8 cellular contexts compared by ENCODE assay signal in the genomic region with DNA sequence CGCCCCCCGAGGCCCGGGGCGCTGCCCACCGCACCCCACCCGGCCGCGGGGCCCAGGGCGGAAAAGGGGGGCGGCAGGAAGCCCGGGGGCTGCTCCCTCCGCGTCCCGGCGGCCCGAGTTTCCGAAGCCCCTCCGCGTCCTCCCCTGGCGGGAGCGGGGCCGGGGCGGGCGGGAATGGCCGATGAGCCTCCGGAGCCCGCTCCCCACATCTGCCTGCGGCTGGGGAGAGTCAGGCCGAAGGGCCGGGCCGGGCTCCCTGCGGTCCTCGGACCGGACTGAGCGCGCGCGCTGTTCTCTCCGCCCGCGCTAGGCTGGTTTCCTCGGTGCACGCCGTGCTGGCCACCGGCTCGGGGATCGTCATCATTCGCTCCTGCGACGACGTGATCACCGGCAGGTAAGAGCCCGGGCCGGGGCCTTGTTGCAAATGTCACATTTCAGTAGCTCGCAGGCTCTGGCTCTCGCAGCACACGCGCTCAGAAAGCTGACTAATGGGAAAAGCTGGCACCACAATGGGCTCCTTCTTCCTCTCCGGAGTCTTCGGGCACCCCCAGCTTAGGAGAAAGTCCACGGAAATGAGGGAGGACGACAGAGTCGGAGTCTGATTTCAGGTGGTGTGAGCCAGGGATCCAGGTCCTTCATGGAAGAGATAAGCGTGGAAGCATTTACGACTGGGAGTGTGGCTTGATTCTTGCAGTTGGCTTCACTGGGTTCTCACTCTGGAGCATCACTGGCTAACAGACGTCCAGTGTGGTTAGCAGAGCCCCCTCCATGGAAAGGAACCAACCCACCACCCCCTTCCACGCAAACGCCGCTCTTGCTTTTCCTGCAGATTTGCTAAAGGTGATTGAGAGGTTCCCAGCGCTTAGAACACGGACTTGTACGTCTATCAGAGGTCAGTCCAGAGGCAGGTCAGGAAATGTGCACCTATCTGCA. TPM values are rescaled to one million over a fixed set of nuclear protein-coding genes. Genes with fewer than 3 reads are reported as not detected.
DNase-seq lines count a peak whose midpoint lies in the region; ATAC-seq and TF ChIP-seq lines count a peak whose summit lies in the region.

No MANE protein-coding gene starts in this region.

- CTCF ChIA-PET in CD4-positive, alpha-beta memory T cell (lab: Charles Lee; ENCODE audit: partially characterized antibody) = interaction anchor here (1.2 kb wide), 1 partner anchor 22 kb away, joined by 5 read pairs; no protein-coding TSS in a partner anchor

- no peak for TF ChIP-seq RAD21 in neural cell (conservative IDR thresholded peaks at IDR 0.05)

- TF ChIP-seq CTCF in Loucy (conservative IDR thresholded peaks at IDR 0.05; ENCODE audit: low read length) (no peak), fibroblast of the aortic adventitia (IDR thresholded peaks at IDR 0.05; ENCODE audit: insufficient read depth, low read length) (no peak), neural cell (IDR thresholded peaks at IDR 0.05; ENCODE audit: poor library complexity, severe bottlenecking) (no peak), uterus (IDR thresholded peaks at IDR 0.05) (no peak)

- peaks cover 51% of the 10 kb centered on the region for H3K79me2 ChIP-seq in Loucy (ENCODE audit: insufficient read depth, low read length)
- H3K79me2 ChIP-seq in neural cell (replicated peaks; ENCODE audit: insufficient read depth, low read length) = peaks cover 19% of the 10 kb centered on the region

- peak overlapping the region in 3 of 7 donors; percentile 29 to 71 (median 63) for H3K27ac Mint-ChIP-seq in CD4-positive, alpha-beta memory T cell
- H3K27ac Mint-ChIP-seq in activated T-cell treated with anti-CD3 and anti-CD28 coated beads, Interleukin-2, amount 50 U/mL, for 24 hours = peak overlapping the region; percentile 80

- H3K9me2 ChIP-seq in Loucy (replicated peaks; ENCODE audit: low read depth, low read length) (no peaks in the 10 kb centered on the region), neural cell (ENCODE audit: insufficient read depth, low read length) (no peaks in the 10 kb centered on the region)

- peaks cover 0 to 11% (median 5%) of the 10 kb centered on the region in 4 donors for H3K4me1 Mint-ChIP-seq in CD4-positive, alpha-beta memory T cell
- H3K4me1 Mint-ChIP-seq in activated T-cell treated with anti-CD3 and anti-CD28 coated beads, Interleukin-2, amount 50 U/mL, for 24 hours (ENCODE audit: low read depth) = peaks cover 22% of the 10 kb centered on the region

- peak overlapping the region; percentile 79 to 86 (median 80) for H3K4me3 Mint-ChIP-seq in CD4-positive, alpha-beta memory T cell
- peak overlapping the region; percentile 86 for H3K4me3 Mint-ChIP-seq in activated T-cell treated with anti-CD3 and anti-CD28 coated beads, Interleukin-2, amount 50 U/mL, for 24 hours

- H3K36me3 ChIP-seq in CD4-positive, alpha-beta memory T cell (ENCODE audit: insufficient read depth, low read length) = no peaks in the 10 kb centered on the region
- H3K36me3 ChIP-seq in Loucy (ENCODE audit: insufficient read depth, low read length) (no peaks in the 10 kb centered on the region), neural cell (ENCODE audit: insufficient read depth, low read length) (peaks cover 3% of the 10 kb centered on the region), uterus (no peaks in the 10 kb centered on the region)

- H3F3A ChIP-seq in Loucy (ENCODE audit: low read depth) (no peaks in the 10 kb centered on the region), neural cell (ENCODE audit: insufficient read depth, low read length, poor library complexity, severe bottlenecking) (peaks cover 3% of the 10 kb centered on the region)

- peak; percentile 35 for ATAC-seq in GM21381 (IDR thresholded peaks at IDR 0.05; ENCODE audit: unreplicated experiment)

- H3K4me1 ChIP-seq in CD4-positive, alpha-beta memory T cell (ENCODE audit: insufficient read depth, low read length) = peaks cover 5% of the 10 kb centered on the region
- H3K4me1 ChIP-seq in Loucy (ENCODE audit: insufficient read depth, low read length, poor library complexity, severe bottlenecking) (peaks cover 48% of the 10 kb centered on the region), uterus (no peaks in the 10 kb centered on the region)

- no peak overlapping the region for H3K27ac ChIP-seq in CD4-positive, alpha-beta memory T cell (ENCODE audit: low read depth, low read length)
- H3K27ac ChIP-seq in neural cell (ENCODE audit: low read length) (peak overlapping the region; percentile 58), uterus (peak overlapping the region; percentile 78 to 81)

- peak in 1 of 5 donors; percentile 15 for DNase-seq in CD4-positive, alpha-beta memory T cell
- peak; percentile 64 for DNase-seq in activated T-cell treated with anti-CD3 and anti-CD28 coated beads, Interleukin-2, amount 50 U/mL, for 24 hours
- DNase-seq in fibroblast of the aortic adventitia (ENCODE audit: low read depth) = peak; percentile 40
- DNase-seq in uterus = peak in 1 of 2 donors; percentile 24
- DNase-seq in OCI-M2 (lab: John Stamatoyannopoulos, UW; ENCODE audit: unreplicated experiment) = no peak

- no peak for TF ChIP-seq POLR2A in uterus (IDR thresholded peaks at IDR 0.05)

- no peaks in the 10 kb centered on the region for H3K9me3 Mint-ChIP-seq in CD4-positive, alpha-beta memory T cell
- H3K9me3 Mint-ChIP-seq in activated T-cell treated with anti-CD3 and anti-CD28 coated beads, Interleukin-2, amount 50 U/mL, for 24 hours = no peaks in the 10 kb centered on the region

- H3K27me3 Mint-ChIP-seq in CD4-positive, alpha-beta memory T cell = peaks cover 0 to 4% of the 10 kb centered on the region in 2 donors
- peaks cover 15% of the 10 kb centered on the region for H3K27me3 Mint-ChIP-seq in activated T-cell treated with anti-CD3 and anti-CD28 coated beads, Interleukin-2, amount 50 U/mL, for 24 hours

- H4K20me1 ChIP-seq in Loucy (ENCODE audit: insufficient read depth, low read length, poor library complexity, severe bottlenecking) = peaks cover 3% of the 10 kb centered on the region
- H4K20me1 ChIP-seq in neural cell (ENCODE audit: insufficient read depth) = no peaks in the 10 kb centered on the region

- intact Hi-C loops in CD4-positive, alpha-beta memory T cell (cut with micrococcal nuclease) = loop anchor here (2.0 kb wide), 1 partner anchor 20 kb away; a partner anchor contains a TSS
- intact Hi-C loops in uterus (cut with DNase I; ENCODE audit: low total_unique reads) = no loop called here

- H3K4me3 ChIP-seq in CD4-positive, alpha-beta memory T cell (ENCODE audit: low read length in 2 of 2) = peak overlapping the region in 1 of 2 donors; percentile 32
- peak overlapping the region; percentile 88 for H3K4me3 ChIP-seq in Loucy (ENCODE audit: low read length, poor library complexity, severe bottlenecking)
- peak overlapping the region; percentile 75 for H3K4me3 ChIP-seq in fibroblast of the aortic adventitia (ENCODE audit: low read depth, low read length)
- H3K4me3 ChIP-seq in neural cell (ENCODE audit: low read length) = peak overlapping the region; percentile 86
- peak overlapping the region; percentile 49 to 96 for H3K4me3 ChIP-seq in uterus

- TF ChIP-seq EP300 in neural cell (conservative IDR thresholded peaks at IDR 0.05; ENCODE audit: poor library complexity, severe bottlenecking) = no peak

- H3K9ac ChIP-seq in Loucy (ENCODE audit: low read depth, low read length, poor library complexity, severe bottlenecking) = peak overlapping the region; percentile 75
- peak overlapping the region; percentile 79 for H3K9ac ChIP-seq in neural cell (ENCODE audit: low read length)

- POLR2A ChIA-PET in CD4-positive, alpha-beta memory T cell (lab: Charles Lee; ENCODE audit: partially characterized antibody) = interaction anchor here (0.7 to 1.0 kb wide), 2 partner anchors 18 to 20 kb away, joined by 3 to 5 read pairs; no protein-coding TSS in a partner anchor

- no peaks in the 10 kb centered on the region for H3K27me3 ChIP-seq in CD4-positive, alpha-beta memory T cell (ENCODE audit: insufficient read depth, low read length)
- H3K27me3 ChIP-seq in Loucy (ENCODE audit: insufficient read depth, low read length, poor library complexity, severe bottlenecking) (no peaks in the 10 kb centered on the region), neural cell (ENCODE audit: insufficient read depth, low read depth, low read length) (no peaks in the 10 kb centered on the region), uterus (no peaks in the 10 kb centered on the region)

- H2AFZ ChIP-seq in Loucy (ENCODE audit: low read length) (peak overlapping the region; percentile 55), neural cell (ENCODE audit: low read depth, low read length) (peak overlapping the region; percentile 4)

- no peaks in the 10 kb centered on the region for H3K36me3 Mint-ChIP-seq in CD4-positive, alpha-beta memory T cell
- peaks cover 47% of the 10 kb centered on the region for H3K36me3 Mint-ChIP-seq in activated T-cell treated with anti-CD3 and anti-CD28 coated beads, Interleukin-2, amount 50 U/mL, for 24 hours (ENCODE audit: low read depth)

- no peaks in the 10 kb centered on the region for H3K9me3 ChIP-seq in CD4-positive, alpha-beta memory T cell (ENCODE audit: control insufficient read depth in 1 of 2, low read length in 2 of 2)
- no peaks in the 10 kb centered on the region for H3K9me3 ChIP-seq in Loucy (ENCODE audit: insufficient read depth, low read depth, low read length)
- H3K9me3 ChIP-seq in neural cell (ENCODE audit: low read length) = no peaks in the 10 kb centered on the region
- no peaks in the 10 kb centered on the region for H3K9me3 ChIP-seq in uterus

- H3K4me2 ChIP-seq in Loucy (ENCODE audit: low read depth, low read length, poor library complexity, severe bottlenecking) = peak overlapping the region; percentile 92
- H3K4me2 ChIP-seq in neural cell (ENCODE audit: low read length) = peak overlapping the region; percentile 78

RNA-seq across cellular contexts. Expression of a gene that starts 0.7 kb away (rescaled TPM):
- total RNA-seq in CD4-positive, alpha-beta memory T cell = under 1 TPM; 0.42 to 0.55 TPM
- under 1 TPM in 1 of 2 donors, not detected in 1; 0.47 TPM for polyA plus RNA-seq in CD4-positive, alpha-beta memory T cell
- total RNA-seq in fibroblast of the aortic adventitia (ENCODE audit: low replicate concordance) = 12.9 and 27.5 TPM in 2 replicates
- 17.0 and 24.1 TPM in 2 replicates for polyA plus RNA-seq in neural cell
- 21.5 and 33.8 TPM in 2 replicates for polyA minus RNA-seq in neural cell
- total RNA-seq in uterus = 10 to 100 TPM in 2 of 4 donors, 1 to 10 TPM in 1, not detected in 1; 3.2 to 19.6 (median 15.6) TPM

RNA-seq across cellular contexts. Expression of a gene that starts 18.4 kb away (rescaled TPM):
- 10 to 100 TPM; 81.1 to 90.8 TPM for total RNA-seq in CD4-positive, alpha-beta memory T cell
- polyA plus RNA-seq in CD4-positive, alpha-beta memory T cell = 1 to 10 TPM; 3.8 to 7.0 TPM
- 14.3 and 29.5 TPM in 2 replicates for total RNA-seq in fibroblast of the aortic adventitia (ENCODE audit: low replicate concordance)
- polyA plus RNA-seq in neural cell = 6.4 and 8.3 TPM in 2 replicates
- 33.6 and 54.3 TPM in 2 replicates for polyA minus RNA-seq in neural cell
- 10 to 100 TPM; 22.3 to 76.2 (median 32.1) TPM for total RNA-seq in uterus

RNA-seq across cellular contexts. Expression of a gene that starts 19.0 kb away (rescaled TPM):
- 10 to 100 TPM; 24.4 to 24.7 TPM for total RNA-seq in CD4-positive, alpha-beta memory T cell
- 10 to 100 TPM; 20.6 to 23.4 TPM for polyA plus RNA-seq in CD4-positive, alpha-beta memory T cell
- total RNA-seq in fibroblast of the aortic adventitia (ENCODE audit: low replicate concordance) (16.7 and 21.3 TPM in 2 replicates), uterus (10 to 100 TPM in 3 of 4 donors, 1 to 10 TPM in 1; 9.7 to 29.0 (median 17.0) TPM)
- 3.6 and 4.5 TPM in 2 replicates for polyA plus RNA-seq in neural cell
- polyA minus RNA-seq in neural cell = 8.3 and 9.4 TPM in 2 replicates

RNA-seq across cellular contexts. Expression of a gene that starts 49.0 kb away (rescaled TPM):
- 10 to 100 TPM; 94.9 to 97.2 TPM for total RNA-seq in CD4-positive, alpha-beta memory T cell
- 100 to 1,000 TPM; 122 to 131 TPM for polyA plus RNA-seq in CD4-positive, alpha-beta memory T cell
- total RNA-seq in fibroblast of the aortic adventitia (ENCODE audit: low replicate concordance) = 49.9 and 75.6 TPM in 2 replicates
- polyA plus RNA-seq in neural cell = 231 and 235 TPM in 2 replicates
- 119 and 123 TPM in 2 replicates for polyA minus RNA-seq in neural cell
- 10 to 100 TPM; 16.4 to 77.4 (median 35.8) TPM for total RNA-seq in uterus

RNA-seq across cellular contexts. Expression of a gene that starts 49.1 kb away (rescaled TPM):
- 10 to 100 TPM; 18.6 to 20.9 TPM for total RNA-seq in CD4-positive, alpha-beta memory T cell
- 10 to 100 TPM; 20.0 to 32.6 TPM for polyA plus RNA-seq in CD4-positive, alpha-beta memory T cell
- total RNA-seq in fibroblast of the aortic adventitia (ENCODE audit: low replicate concordance) = 15.8 and 21.7 TPM in 2 replicates
- polyA plus RNA-seq in neural cell = 20.0 and 24.0 TPM in 2 replicates
- polyA minus RNA-seq in neural cell = 25.7 and 33.6 TPM in 2 replicates
- 10 to 100 TPM in 2 of 4 donors, 1 to 10 TPM in 2; 3.2 to 20.8 (median 11.6) TPM for total RNA-seq in uterus
